In genomic region chr4:984336-985054, GRCh38 we compare ENCODE assay signal across 1 cellular context.
TF ChIP-seq lines count a peak whose summit lies in the region.

No MANE protein-coding gene starts in this region.

TF ChIP-seq in HepG2, 621 proteins besides CTCF, POLR2A, EP300 and RAD21:
- TF ChIP-seq ATF4 (CRISPR knock-in tag; IDR thresholded peaks at IDR 0.05) (0 out of 4 replicates have a peak, but pooled peaks of 1 of the 2 experiments have one; percentile 11), CEBPB (IDR thresholded peaks at IDR 0.05; ENCODE audit: borderline replicate concordance, low read depth, low read length) (peak; percentile 64; the same call in 1 of the 2 replicates), CSRNP2 (CRISPR knock-in tag; conservative IDR thresholded peaks at IDR 0.05; ENCODE audit: low read depth) (no peak), ZNF136 (CRISPR knock-in tag; IDR thresholded peaks at IDR 0.05; ENCODE audit: low read depth) (no peak), ELF4 (CRISPR knock-in tag; IDR thresholded peaks at IDR 0.05; ENCODE audit: borderline replicate concordance) (no peak), CHD2 (IDR thresholded peaks at IDR 0.05; ENCODE audit: low read depth, low read length) (no peak), HNRNPL (IDR thresholded peaks at IDR 0.05; ENCODE audit: low read depth, low read length) (no peak), MTA1 (CRISPR knock-in tag; IDR thresholded peaks at IDR 0.05; ENCODE audit: borderline replicate concordance) (no peak), ZNF33B (CRISPR knock-in tag; IDR thresholded peaks at IDR 0.05) (no peak), ZNF737 (CRISPR knock-in tag; IDR thresholded peaks at IDR 0.05; ENCODE audit: borderline replicate concordance) (no peak), ZBTB14 (CRISPR knock-in tag; IDR thresholded peaks at IDR 0.05) (no peak), ZNF556 (CRISPR knock-in tag; IDR thresholded peaks at IDR 0.05; ENCODE audit: borderline replicate concordance) (no peak), BCL6 (CRISPR knock-in tag; IDR thresholded peaks at IDR 0.05) (no peak), HES4 (CRISPR knock-in tag; IDR thresholded peaks at IDR 0.05; ENCODE audit: borderline replicate concordance) (no peak), SMARCE1 (IDR thresholded peaks at IDR 0.05; ENCODE audit: borderline replicate concordance) (no peak), STAG1 (CRISPR knock-in tag; IDR thresholded peaks at IDR 0.05) (no peak), ZNF235 (CRISPR knock-in tag; IDR thresholded peaks at IDR 0.05; ENCODE audit: borderline replicate concordance) (no peak), CEBPG (CRISPR knock-in tag; IDR thresholded peaks at IDR 0.05) (peak; percentile 52), SALL1 (CRISPR knock-in tag; IDR thresholded peaks at IDR 0.05) (0 out of 2 replicates have a peak, but pooled peaks have one; percentile 22), ZNF839 (CRISPR knock-in tag; IDR thresholded peaks at IDR 0.05; ENCODE audit: borderline replicate concordance) (no peak), ARHGAP35 (CRISPR knock-in tag; IDR thresholded peaks at IDR 0.05; ENCODE audit: borderline replicate concordance) (no peak)
- TF ChIP-seq, protein P1, sequence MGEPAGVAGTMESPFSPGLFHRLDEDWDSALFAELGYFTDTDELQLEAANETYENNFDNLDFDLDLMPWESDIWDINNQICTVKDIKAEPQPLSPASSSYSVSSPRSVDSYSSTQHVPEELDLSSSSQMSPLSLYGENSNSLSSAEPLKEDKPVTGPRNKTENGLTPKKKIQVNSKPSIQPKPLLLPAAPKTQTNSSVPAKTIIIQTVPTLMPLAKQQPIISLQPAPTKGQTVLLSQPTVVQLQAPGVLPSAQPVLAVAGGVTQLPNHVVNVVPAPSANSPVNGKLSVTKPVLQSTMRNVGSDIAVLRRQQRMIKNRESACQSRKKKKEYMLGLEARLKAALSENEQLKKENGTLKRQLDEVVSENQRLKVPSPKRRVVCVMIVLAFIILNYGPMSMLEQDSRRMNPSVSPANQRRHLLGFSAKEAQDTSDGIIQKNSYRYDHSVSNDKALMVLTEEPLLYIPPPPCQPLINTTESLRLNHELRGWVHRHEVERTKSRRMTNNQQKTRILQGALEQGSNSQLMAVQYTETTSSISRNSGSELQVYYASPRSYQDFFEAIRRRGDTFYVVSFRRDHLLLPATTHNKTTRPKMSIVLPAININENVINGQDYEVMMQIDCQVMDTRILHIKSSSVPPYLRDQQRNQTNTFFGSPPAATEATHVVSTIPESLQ (CRISPR knock-in tag; conservative IDR thresholded peaks at IDR 0.05): no peak
- TF ChIP-seq, protein P2, sequence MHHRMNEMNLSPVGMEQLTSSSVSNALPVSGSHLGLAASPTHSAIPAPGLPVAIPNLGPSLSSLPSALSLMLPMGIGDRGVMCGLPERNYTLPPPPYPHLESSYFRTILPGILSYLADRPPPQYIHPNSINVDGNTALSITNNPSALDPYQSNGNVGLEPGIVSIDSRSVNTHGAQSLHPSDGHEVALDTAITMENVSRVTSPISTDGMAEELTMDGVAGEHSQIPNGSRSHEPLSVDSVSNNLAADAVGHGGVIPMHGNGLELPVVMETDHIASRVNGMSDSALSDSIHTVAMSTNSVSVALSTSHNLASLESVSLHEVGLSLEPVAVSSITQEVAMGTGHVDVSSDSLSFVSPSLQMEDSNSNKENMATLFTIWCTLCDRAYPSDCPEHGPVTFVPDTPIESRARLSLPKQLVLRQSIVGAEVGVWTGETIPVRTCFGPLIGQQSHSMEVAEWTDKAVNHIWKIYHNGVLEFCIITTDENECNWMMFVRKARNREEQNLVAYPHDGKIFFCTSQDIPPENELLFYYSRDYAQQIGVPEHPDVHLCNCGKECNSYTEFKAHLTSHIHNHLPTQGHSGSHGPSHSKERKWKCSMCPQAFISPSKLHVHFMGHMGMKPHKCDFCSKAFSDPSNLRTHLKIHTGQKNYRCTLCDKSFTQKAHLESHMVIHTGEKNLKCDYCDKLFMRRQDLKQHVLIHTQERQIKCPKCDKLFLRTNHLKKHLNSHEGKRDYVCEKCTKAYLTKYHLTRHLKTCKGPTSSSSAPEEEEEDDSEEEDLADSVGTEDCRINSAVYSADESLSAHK (CRISPR knock-in tag; IDR thresholded peaks at IDR 0.05; ENCODE audit: borderline replicate concordance): no peak
TF ChIP-seq in HepG2: peak in this region for 4.
